1 cellular context compared by ENCODE assay signal in the genomic region with DNA sequence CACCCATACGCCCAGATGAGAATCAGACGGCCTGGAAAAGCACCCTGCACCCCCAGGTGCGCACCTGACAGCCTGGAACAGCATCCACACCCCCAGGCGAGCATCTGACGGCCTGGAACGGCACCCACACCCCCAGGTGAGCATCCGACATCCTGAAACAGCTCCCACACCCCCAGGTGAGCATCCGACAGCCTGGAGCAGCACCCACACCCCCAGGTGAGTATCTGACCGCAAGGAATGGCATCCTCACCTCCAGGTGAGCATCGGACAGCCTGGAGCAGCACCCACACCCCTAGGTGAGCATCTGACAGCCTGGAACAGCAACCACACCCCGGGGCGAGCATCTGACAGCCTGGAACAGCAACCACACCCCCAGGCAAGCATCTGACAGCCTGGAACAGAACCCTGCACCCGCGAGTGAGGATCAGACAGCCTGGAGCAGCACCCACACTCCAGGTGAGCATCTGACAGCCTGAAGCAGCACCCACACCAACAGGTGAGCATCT.
TF ChIP-seq lines count a peak whose summit lies in the region.

No MANE protein-coding gene starts in this region.

TF ChIP-seq in HEK293, 187 proteins besides CTCF, POLR2A, EP300 and RAD21 (continued from another document):
- TF ChIP-seq GLIS2 (tag by site-specific recombination; IDR thresholded peaks at IDR 0.05) (0 out of 2 replicates have a peak, but pooled peaks have one; percentile 14), ZNF341 (tag by site-specific recombination; IDR thresholded peaks at IDR 0.05; ENCODE audit: low read depth) (peak; percentile 66), ZEB2 (tag by site-specific recombination; IDR thresholded peaks at IDR 0.05) (peak; percentile 76; the same call in 1 of the 2 replicates)
